ENCODE assay signal across 8 cellular contexts in the genomic region with DNA sequence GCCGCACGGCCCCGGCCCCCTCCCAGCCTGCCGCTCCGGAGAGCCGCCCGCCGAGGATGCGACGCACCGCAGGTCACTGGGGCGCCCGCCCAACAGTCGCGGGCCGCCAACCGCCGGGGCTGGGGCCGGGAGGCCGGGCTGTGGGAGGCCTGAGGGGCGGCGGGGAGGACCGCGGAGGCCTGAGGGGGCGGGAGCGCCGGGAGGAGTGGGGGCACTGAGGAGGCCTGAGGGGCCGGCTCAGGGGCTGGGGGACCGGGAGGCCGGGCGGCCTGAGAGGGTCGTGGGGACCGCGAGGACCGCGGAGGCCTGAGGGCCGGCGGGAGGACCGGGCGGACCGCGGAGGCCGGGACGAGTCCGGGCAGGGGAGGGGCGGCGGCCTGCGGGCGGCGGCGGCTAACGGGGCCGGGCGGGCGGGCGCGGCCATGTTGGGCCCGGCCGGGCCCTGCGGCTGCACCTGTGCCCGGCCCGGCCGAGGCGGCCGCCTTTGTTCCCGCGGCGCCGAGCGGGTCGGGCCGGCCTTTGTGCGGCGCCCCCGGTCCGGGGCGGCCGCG. TPM values are rescaled to one million over a fixed set of nuclear protein-coding genes. Genes with fewer than 3 reads are reported as not detected.
DNase-seq lines count a peak whose midpoint lies in the region; ATAC-seq, FAIRE-seq and TF ChIP-seq lines count a peak whose summit lies in the region.

No MANE protein-coding gene starts in this region.

- TF ChIP-seq EP300 in sigmoid colon (IDR thresholded peaks at IDR 0.05) = no peak

- H3K27ac ChIP-seq in RWPE2 (ENCODE audit: poor library complexity, severe bottlenecking) (peak overlapping the region; percentile 92), sigmoid colon (peak overlapping the region; percentile 95 to 99 (median 96))

- no peak for DNase-seq in activated CD4-positive, alpha-beta memory T cell treated with anti-CD3 and anti-CD28 coated beads, Interleukin-2, amount 10 ng/mL, durations not matched to agents 7 days and 5 days
- DNase-seq in activated CD4-positive, alpha-beta memory T cell treated with anti-CD3 and anti-CD28 coated beads for 36 hours = no peak
- DNase-seq in RWPE2 (ENCODE audit: low spot score) (no peak), frontal cortex (ENCODE audit: low spot score in 2 of 2) (peak; percentile 64 to 67), sigmoid colon (peak; percentile 72), left colon (no peak), LoVo (ENCODE audit: low spot score) (no peak)

- H3K27me3 ChIP-seq in RWPE2 (ENCODE audit: insufficient read depth, poor library complexity, severe bottlenecking) (no peaks in the 10 kb centered on the region), sigmoid colon (peaks cover 0 to 8% (median 3%) of the 10 kb centered on the region in 3 donors)

- intact Hi-C loops in activated CD4-positive, alpha-beta memory T cell treated with anti-CD3 and anti-CD28 coated beads for 36 hours (cut with micrococcal nuclease) = loop anchor here (1.0 to 5.0 kb wide), 4 partner anchors 136 to 623 kb away; partner anchors contain the start of genes CTBP1, HAUS3, NELFA and POLN
- intact Hi-C loops in sigmoid colon (cut with DNase I) = loop anchor here (2.0 kb wide), 1 partner anchor 27 kb away; no protein-coding TSS in a partner anchor
- intact Hi-C loops in left colon (cut with DNase I, micrococcal nuclease) = no loop called here

- H3K4me1 Mint-ChIP-seq in activated CD4-positive, alpha-beta memory T cell treated with anti-CD3 and anti-CD28 coated beads, Interleukin-2, amount 10 ng/mL, durations not matched to agents 7 days and 5 days = peaks cover 53% of the 10 kb centered on the region
- H3K4me1 Mint-ChIP-seq in activated CD4-positive, alpha-beta memory T cell treated with anti-CD3 and anti-CD28 coated beads for 36 hours (ENCODE audit: low read depth) = peaks cover 33% of the 10 kb centered on the region

- peaks cover 24% of the 10 kb centered on the region for H3K36me3 Mint-ChIP-seq in activated CD4-positive, alpha-beta memory T cell treated with anti-CD3 and anti-CD28 coated beads, Interleukin-2, amount 10 ng/mL, durations not matched to agents 7 days and 5 days (ENCODE audit: low read depth)
- H3K36me3 Mint-ChIP-seq in activated CD4-positive, alpha-beta memory T cell treated with anti-CD3 and anti-CD28 coated beads for 36 hours = peaks cover 10% of the 10 kb centered on the region

- TF ChIP-seq CTCF in RWPE2 (IDR thresholded peaks at IDR 0.05; ENCODE audit: poor library complexity, severe bottlenecking) (no peak), sigmoid colon (IDR thresholded peaks at IDR 0.05) (no peak)

- CTCF ChIA-PET in activated CD4-positive, alpha-beta memory T cell treated with anti-CD3 and anti-CD28 coated beads, Interleukin-2, amount 10 ng/mL, durations not matched to agents 7 days and 5 days (lab: Charles Lee) = no interaction called here
- CTCF ChIA-PET in activated CD4-positive, alpha-beta memory T cell treated with anti-CD3 and anti-CD28 coated beads for 36 hours (lab: Charles Lee) = no interaction called here

- ATAC-seq in HG02642 (IDR thresholded peaks at IDR 0.05; ENCODE audit: poor library complexity, unreplicated experiment) = peak; percentile 22
- ATAC-seq in RWPE2 (ENCODE audit: low read depth) = no peak
- ATAC-seq in left colon = no peak

- H3K27ac Mint-ChIP-seq in activated CD4-positive, alpha-beta memory T cell treated with anti-CD3 and anti-CD28 coated beads, Interleukin-2, amount 10 ng/mL, durations not matched to agents 7 days and 5 days = peak overlapping the region; percentile 40
- H3K27ac Mint-ChIP-seq in activated CD4-positive, alpha-beta memory T cell treated with anti-CD3 and anti-CD28 coated beads for 36 hours = no peak overlapping the region

- H3K4me3 Mint-ChIP-seq in activated CD4-positive, alpha-beta memory T cell treated with anti-CD3 and anti-CD28 coated beads, Interleukin-2, amount 10 ng/mL, durations not matched to agents 7 days and 5 days = peak overlapping the region; percentile 21
- H3K4me3 Mint-ChIP-seq in activated CD4-positive, alpha-beta memory T cell treated with anti-CD3 and anti-CD28 coated beads for 36 hours = no peak overlapping the region

- peaks cover 10% of the 10 kb centered on the region for H3K36me3 ChIP-seq in RWPE2 (ENCODE audit: low read depth)
- H3K36me3 ChIP-seq in sigmoid colon = no peaks in the 10 kb centered on the region

- WGBS in sigmoid colon, 2 donors = 0 to 1% methylated on average over 79 of the region's 79 CpGs

- POLR2A ChIA-PET in activated CD4-positive, alpha-beta memory T cell treated with anti-CD3 and anti-CD28 coated beads, Interleukin-2, amount 10 ng/mL, durations not matched to agents 7 days and 5 days (lab: Charles Lee) = interaction anchor here (1.8 kb wide), 1 partner anchor 20 kb away, joined by 17 read pairs; no protein-coding TSS in a partner anchor
- POLR2A ChIA-PET in activated CD4-positive, alpha-beta memory T cell treated with anti-CD3 and anti-CD28 coated beads for 36 hours (lab: Charles Lee) = interaction anchor here (2.2 kb wide), 1 partner anchor 14 kb away, joined by 31 read pairs; the partner anchor contains the start of gene LETM1

- TF ChIP-seq POLR2A in sigmoid colon (IDR thresholded peaks at IDR 0.05) = no peak

- H3K9me3 ChIP-seq in RWPE2 (ENCODE audit: severe bottlenecking) (no peaks in the 10 kb centered on the region), sigmoid colon (no peaks in the 10 kb centered on the region)

- peak overlapping the region; percentile 91 for H3K4me3 ChIP-seq in RWPE2 (ENCODE audit: severe bottlenecking)
- H3K4me3 ChIP-seq in sigmoid colon = peak overlapping the region; percentile 73 to 100 (median 96)

- FAIRE-seq in frontal cortex (lab: Jason Lieb, UNC) = no peak

- H3K27me3 Mint-ChIP-seq in activated CD4-positive, alpha-beta memory T cell treated with anti-CD3 and anti-CD28 coated beads, Interleukin-2, amount 10 ng/mL, durations not matched to agents 7 days and 5 days = no peaks in the 10 kb centered on the region
- no peaks in the 10 kb centered on the region for H3K27me3 Mint-ChIP-seq in activated CD4-positive, alpha-beta memory T cell treated with anti-CD3 and anti-CD28 coated beads for 36 hours

- no peaks in the 10 kb centered on the region for H3K9me3 Mint-ChIP-seq in activated CD4-positive, alpha-beta memory T cell treated with anti-CD3 and anti-CD28 coated beads, Interleukin-2, amount 10 ng/mL, durations not matched to agents 7 days and 5 days
- H3K9me3 Mint-ChIP-seq in activated CD4-positive, alpha-beta memory T cell treated with anti-CD3 and anti-CD28 coated beads for 36 hours = no peaks in the 10 kb centered on the region

- H3K4me1 ChIP-seq in RWPE2 (ENCODE audit: insufficient read depth, poor library complexity, severe bottlenecking) = peaks cover 20% of the 10 kb centered on the region
- H3K4me1 ChIP-seq in sigmoid colon = peaks cover 0 to 31% (median 24%) of the 10 kb centered on the region in 4 donors

RNA-seq across cellular contexts. Expression of gene NSD2, which starts 0.4 kb away (rescaled TPM):
- total RNA-seq in activated CD4-positive, alpha-beta memory T cell treated with anti-CD3 and anti-CD28 coated beads, Interleukin-2, amount 10 ng/mL, durations not matched to agents 7 days and 5 days = 100 to 1,000 TPM; 235 to 248 TPM
- 100 to 1,000 TPM; 197 to 199 TPM for total RNA-seq in activated CD4-positive, alpha-beta memory T cell treated with anti-CD3 and anti-CD28 coated beads for 36 hours
- total RNA-seq in frontal cortex (113 TPM), sigmoid colon (10 to 100 TPM; 33.9 to 56.5 (median 38.0) TPM), left colon (100 to 1,000 TPM in 1 of 2 donors, 10 to 100 TPM in 1; 64.5 to 115 TPM)
- 10 to 100 TPM in 2 of 3 donors, 1 to 10 TPM in 1; 7.2 to 57.9 (median 22.4) TPM for polyA plus RNA-seq in sigmoid colon

RNA-seq across cellular contexts. Expression of gene LETM1, which starts 15.6 kb away (rescaled TPM):
- 10 to 100 TPM; 36.6 to 39.3 TPM for total RNA-seq in activated CD4-positive, alpha-beta memory T cell treated with anti-CD3 and anti-CD28 coated beads, Interleukin-2, amount 10 ng/mL, durations not matched to agents 7 days and 5 days
- 10 to 100 TPM; 41.1 to 42.6 TPM for total RNA-seq in activated CD4-positive, alpha-beta memory T cell treated with anti-CD3 and anti-CD28 coated beads for 36 hours
- 115 TPM for total RNA-seq in frontal cortex
- total RNA-seq in sigmoid colon = 10 to 100 TPM; 15.0 to 22.4 (median 17.8) TPM
- 10 to 100 TPM; 11.4 to 91.6 (median 36.1) TPM for polyA plus RNA-seq in sigmoid colon
- total RNA-seq in left colon = 100 to 1,000 TPM; 112 to 160 TPM

Comparison
In these comparisons a context has a peak if more than half of its experiments do, and no peak if none do; other contexts are left out.
1. DNase-seq: peak in frontal cortex (2 of 2) and sigmoid colon (single experiment); none in activated CD4-positive, alpha-beta memory T cell treated with anti-CD3 and anti-CD28 coated beads, Interleukin-2, amount 10 ng/mL, durations not matched to agents 7 days and 5 days (single experiment), activated CD4-positive, alpha-beta memory T cell treated with anti-CD3 and anti-CD28 coated beads for 36 hours (single experiment), RWPE2 (single experiment), left colon (0 of 2) and LoVo (single experiment).
2. intact Hi-C loops: an anchor here in activated CD4-positive, alpha-beta memory T cell treated with anti-CD3 and anti-CD28 coated beads for 36 hours (1.0 to 5.0 kb wide) and sigmoid colon (2.0 kb wide); none called in left colon.